ENCODE assay signal across 28 cellular contexts in genomic region chr6:87297115-87297514, GRCh38. TPM values are rescaled to one million over a fixed set of nuclear protein-coding genes. Genes with fewer than 3 reads are reported as not detected.
"Had no signal": no experiment of that assay in that cellular context is flagged by ENCODE, and none has a peak within 500 bp of the region (broad histone marks: within the 10 kb centered on the region; RNA-seq: fewer than 3 reads in every experiment).

No MANE protein-coding gene starts in this region.

- H3K27ac ChIP-seq: breast epithelium, esophagus squamous epithelium, left lung, skin epidermis, suprapubic skin, transverse colon, vagina had no signal

- H3K36me3 Mint-ChIP-seq: activated CD8-positive, alpha-beta memory T cell treated with anti-CD3 and anti-CD28 coated beads, Interleukin-2, amount 10 ng/mL, durations not matched to agents 7 days and 5 days; activated naive CD8-positive, alpha-beta T cell treated with anti-CD3 and anti-CD28 coated beads, Interleukin-2, amount 10 ng/mL, durations not matched to agents 7 days and 5 days had no signal

- H3K9me3 Mint-ChIP-seq: activated CD4-positive, alpha-beta memory T cell treated with anti-CD3 and anti-CD28 coated beads, Interleukin-2, amount 10 ng/mL, durations not matched to agents 7 days and 5 days; activated naive CD8-positive, alpha-beta T cell treated with anti-CD3 and anti-CD28 coated beads, Interleukin-2, amount 10 ng/mL, durations not matched to agents 7 days and 5 days; activated T-helper 17 cell treated with anti-CD3 and anti-CD28 coated beads, Interleukin-2, amount 50 U/mL, for 72 hours had no signal

- H3K4me3 Mint-ChIP-seq: activated CD4-positive, alpha-beta memory T cell treated with anti-CD3 and anti-CD28 coated beads, Interleukin-2, amount 10 ng/mL, durations not matched to agents 7 days and 5 days; activated CD8-positive, alpha-beta memory T cell treated with anti-CD3 and anti-CD28 coated beads, Interleukin-2, amount 10 ng/mL, durations not matched to agents 7 days and 5 days; activated naive CD8-positive, alpha-beta T cell treated with anti-CD3 and anti-CD28 coated beads, Interleukin-2, amount 10 ng/mL, durations not matched to agents 7 days and 5 days; activated T-helper 17 cell treated with anti-CD3 and anti-CD28 coated beads, Interleukin-2, amount 50 U/mL, for 72 hours; neural crest cell; stimulated activated naive CD8-positive, alpha-beta T cell treated with anti-CD3 and anti-CD28 coated beads, Interleukin-15, Interleukin-2, amounts not matched to agents 100 ng/mL and 50 ng/mL, for 24 hours had no signal

- H3K27me3 ChIP-seq: breast epithelium, suprapubic skin, vagina had no signal

- H3K4me3 ChIP-seq: breast epithelium, esophagus squamous epithelium, left lung, skin epidermis, suprapubic skin, transverse colon, vagina had no signal

- H3K9me3 ChIP-seq: esophagus squamous epithelium, left lung, suprapubic skin, transverse colon, vagina had no signal

- H3K36me3 ChIP-seq: breast epithelium, esophagus squamous epithelium, left lung, suprapubic skin, transverse colon, vagina had no signal

- H3K27ac Mint-ChIP-seq: activated CD4-positive, alpha-beta memory T cell treated with anti-CD3 and anti-CD28 coated beads, Interleukin-2, amount 10 ng/mL, durations not matched to agents 7 days and 5 days; activated CD8-positive, alpha-beta memory T cell treated with anti-CD3 and anti-CD28 coated beads, Interleukin-2, amount 10 ng/mL, durations not matched to agents 7 days and 5 days; activated naive CD8-positive, alpha-beta T cell treated with anti-CD3 and anti-CD28 coated beads, Interleukin-2, amount 10 ng/mL, durations not matched to agents 7 days and 5 days; activated T-helper 17 cell treated with anti-CD3 and anti-CD28 coated beads, Interleukin-2, amount 50 U/mL, for 72 hours; progenitor cell of endocrine pancreas; stimulated activated naive CD8-positive, alpha-beta T cell treated with anti-CD3 and anti-CD28 coated beads, Interleukin-15, Interleukin-2, amounts not matched to agents 100 ng/mL and 50 ng/mL, for 24 hours had no signal

- DNase-seq: activated CD4-positive, alpha-beta memory T cell treated with anti-CD3 and anti-CD28 coated beads, Interleukin-2, amount 10 ng/mL, durations not matched to agents 7 days and 5 days; activated CD4-positive, alpha-beta T cell treated with anti-CD3 and anti-CD28 coated beads for 48 hours; activated CD4-positive, CD25-positive, alpha-beta regulatory T cell; activated CD8-positive, alpha-beta memory T cell treated with anti-CD3 and anti-CD28 coated beads, Interleukin-2, amount 10 ng/mL, durations not matched to agents 7 days and 5 days; activated naive CD4-positive, alpha-beta T cell treated with Interleukin-2 at 50 U/mL for 16 hours; activated naive CD8-positive, alpha-beta T cell treated with anti-CD3 and anti-CD28 coated beads, Interleukin-2, amount 10 ng/mL, durations not matched to agents 7 days and 5 days; amygdala; cortex of kidney; effector CD4-positive, alpha-beta T cell; esophagus squamous epithelium; hypothalamus; kidney; left lung; T1000; transverse colon had no signal

- FAIRE-seq: kidney had no signal

- ATAC-seq: activated CD8-positive, alpha-beta memory T cell treated with anti-CD3 and anti-CD28 coated beads, Interleukin-2, amount 10 ng/mL, durations not matched to agents 7 days and 5 days; activated T-helper 17 cell treated with anti-CD3 and anti-CD28 coated beads, Interleukin-2, amount 50 U/mL, for 72 hours; left lung had no signal

- H3K4me1 Mint-ChIP-seq: activated CD4-positive, alpha-beta memory T cell treated with anti-CD3 and anti-CD28 coated beads, Interleukin-2, amount 10 ng/mL, durations not matched to agents 7 days and 5 days; activated CD8-positive, alpha-beta memory T cell treated with anti-CD3 and anti-CD28 coated beads, Interleukin-2, amount 10 ng/mL, durations not matched to agents 7 days and 5 days; activated naive CD8-positive, alpha-beta T cell treated with anti-CD3 and anti-CD28 coated beads, Interleukin-2, amount 10 ng/mL, durations not matched to agents 7 days and 5 days; activated T-helper 17 cell treated with anti-CD3 and anti-CD28 coated beads, Interleukin-2, amount 50 U/mL, for 72 hours; neural crest cell had no signal

- H3K27me3 Mint-ChIP-seq: progenitor cell of endocrine pancreas had no signal

- H3K4me1 ChIP-seq: breast epithelium, esophagus squamous epithelium, left lung, suprapubic skin, transverse colon, vagina had no signal

RNA-seq across cellular contexts. Expression of gene GJB7, which starts 32.0 kb away (rescaled TPM):
- total RNA-seq: activated CD4-positive, alpha-beta memory T cell treated with anti-CD3 and anti-CD28 coated beads, Interleukin-2, amount 10 ng/mL, durations not matched to agents 7 days and 5 days; activated CD8-positive, alpha-beta memory T cell treated with anti-CD3 and anti-CD28 coated beads, Interleukin-2, amount 10 ng/mL, durations not matched to agents 7 days and 5 days; activated naive CD8-positive, alpha-beta T cell treated with anti-CD3 and anti-CD28 coated beads, Interleukin-2, amount 10 ng/mL, durations not matched to agents 7 days and 5 days; activated T-helper 17 cell treated with anti-CD3 and anti-CD28 coated beads, Interleukin-2, amount 50 U/mL, for 72 hours; breast epithelium; esophagus squamous epithelium; frontal cortex; kidney; lung microvascular endothelial cell; myocyte; osteoblast; T-helper 1 cell treated with Interleukin-12 subunit alpha and Interleukin-12 subunit beta and Interleukin-4 antibody, amounts not matched to agents 30 ng/mL and 1 ng/mL, for 36 hours; transverse colon; vagina had no signal
